In genomic region chr5:138543730-138544104, GRCh38 we compare ENCODE assay signal across 8 cellular contexts. TPM values are rescaled to one million over a fixed set of nuclear protein-coding genes. Genes with fewer than 3 reads are reported as not detected.
DNase-seq lines count a peak whose midpoint lies in the region; ATAC-seq, FAIRE-seq and TF ChIP-seq lines count a peak whose summit lies in the region.

No MANE protein-coding gene starts in this region.

- peak overlapping the region; percentile 89 to 97 for H3K18ac ChIP-seq in mesenchymal stem cell (ENCODE audit: low read depth in 1 of 2, low read length in 2 of 2)

- H3K23ac ChIP-seq in mesenchymal stem cell (ENCODE audit: low read length in 2 of 2) = peak overlapping the region in 1 of 2 experiments; percentile 46

- H2BK15ac ChIP-seq in mesenchymal stem cell (ENCODE audit: low read depth, poor library complexity, severe bottlenecking) = peak overlapping the region; percentile 57

- DNase-seq in GM10248 (ENCODE audit: extremely low spot score) (peak; percentile 72), GM20000 (ENCODE audit: low spot score) (peak; percentile 60), HTR-8/SVneo (ENCODE audit: insufficient read length, low spot score) (peak; percentile 62), caudate nucleus (lab: John Stamatoyannopoulos, UW) (peak in 4 of 61 donors; percentile 50 to 63 (median 62)), mesenchymal stem cell (no peak), aorta (no peak), AML-193 (lab: John Stamatoyannopoulos, UW) (no peak)
- no peak for DNase-seq in activated CD4-positive, alpha-beta T cell treated with anti-CD3 and anti-CD28 coated beads for 4 hours

- peaks cover 0 to 22% of the 10 kb centered on the region in 2 experiments for H3K36me3 ChIP-seq in mesenchymal stem cell (ENCODE audit: control insufficient read depth in 1 of 2, insufficient read depth in 2 of 2, low read depth in 1 of 2, low read length in 2 of 2)
- H3K36me3 ChIP-seq in aorta (ENCODE audit: control insufficient read depth in 1 of 2, insufficient read depth in 2 of 2, low read length in 1 of 2) = no peaks in the 10 kb centered on the region

- intact Hi-C loops in aorta (cut with DNase I) = loop anchor here in 1 of 2 donors (5.0 kb wide), 1 partner anchor 81 kb away; no protein-coding TSS in a partner anchor

- TF ChIP-seq CTCF in GM10248 (IDR thresholded peaks at IDR 0.05; ENCODE audit: control extremely low read depth, extremely low read depth, low read depth, missing control alignments) (no peak), GM20000 (IDR thresholded peaks at IDR 0.05; ENCODE audit: extremely low read depth, missing control alignments) (no peak)

- H2BK12ac ChIP-seq in mesenchymal stem cell (ENCODE audit: low read length in 2 of 2) = peak overlapping the region in 1 of 2 experiments; percentile 59

- no peaks in the 10 kb centered on the region for H3K27me3 ChIP-seq in mesenchymal stem cell (ENCODE audit: control insufficient read depth in 1 of 2, insufficient read depth in 1 of 2, low read length in 2 of 2)
- H3K27me3 ChIP-seq in aorta (ENCODE audit: control insufficient read depth in 1 of 2, insufficient read depth in 2 of 2, low read length in 1 of 2) = no peaks in the 10 kb centered on the region

- peak overlapping the region; percentile 78 for H2BK120ac ChIP-seq in mesenchymal stem cell (ENCODE audit: low read depth, low read length)

- peak overlapping the region; percentile 94 for H4K8ac ChIP-seq in mesenchymal stem cell (ENCODE audit: low read length)

- peak overlapping the region; percentile 77 to 89 for H3K4me3 ChIP-seq in mesenchymal stem cell (ENCODE audit: insufficient read depth in 1 of 2, low read depth in 1 of 2, low read length in 2 of 2)
- H3K4me3 ChIP-seq in aorta (ENCODE audit: low read length in 2 of 2) = peak overlapping the region; percentile 49 to 64

- peak overlapping the region; percentile 94 for H2AK5ac ChIP-seq in mesenchymal stem cell (ENCODE audit: low read length, severe bottlenecking)

- H4K91ac ChIP-seq in mesenchymal stem cell (ENCODE audit: low read length) = peak overlapping the region; percentile 74

- H3K4me1 ChIP-seq in mesenchymal stem cell (ENCODE audit: control insufficient read depth, insufficient read depth, low read depth, low read length) = peaks cover 9% of the 10 kb centered on the region
- peaks cover 0 to 2% of the 10 kb centered on the region in 2 donors for H3K4me1 ChIP-seq in aorta (ENCODE audit: control insufficient read depth in 1 of 2, insufficient read depth in 2 of 2, low read length in 2 of 2)

- H3K14ac ChIP-seq in mesenchymal stem cell (ENCODE audit: low read length in 2 of 2) = peak overlapping the region in 1 of 2 experiments; percentile 68

- peaks cover 6% of the 10 kb centered on the region for H3K79me1 ChIP-seq in mesenchymal stem cell (replicated peaks; ENCODE audit: low read length, poor library complexity, severe bottlenecking)

- H3K9me3 ChIP-seq in mesenchymal stem cell (ENCODE audit: control insufficient read depth, low read length) (no peaks in the 10 kb centered on the region), aorta (ENCODE audit: control insufficient read depth, low read length) (no peaks in the 10 kb centered on the region)

- under 1% methylated on average over 12 of the region's 12 CpGs for WGBS in mesenchymal stem cell
- 0 to 1% methylated on average over 12 of the region's 12 CpGs for WGBS in aorta, 2 donors

- H2AFZ ChIP-seq in mesenchymal stem cell (ENCODE audit: low read depth, low read length) = peak overlapping the region; percentile 93

- peak overlapping the region; percentile 98 for H2BK5ac ChIP-seq in mesenchymal stem cell (ENCODE audit: low read depth, low read length, poor library complexity, severe bottlenecking)

- peak overlapping the region; percentile 95 for H3K4me2 ChIP-seq in mesenchymal stem cell (ENCODE audit: low read length, poor library complexity, severe bottlenecking)

- H3K27ac ChIP-seq in caudate nucleus (ENCODE audit: low read depth, low read length) = peak overlapping the region; percentile 99
- H3K27ac ChIP-seq in mesenchymal stem cell (ENCODE audit: low read length, poor library complexity, severe bottlenecking) = peak overlapping the region; percentile 93
- peak overlapping the region; percentile 32 to 94 for H3K27ac ChIP-seq in aorta (ENCODE audit: low read depth in 1 of 2, low read length in 2 of 2)

- H3K9ac ChIP-seq in mesenchymal stem cell (ENCODE audit: low read length) = peak overlapping the region; percentile 100

- ATAC-seq in aorta (ENCODE audit: low FRiP score) = peak; percentile 86

- no peak for FAIRE-seq in HTR-8/SVneo (lab: Jason Lieb, UNC)

- CTCF ChIA-PET in GM10248 (lab: Yijun Ruan, JAX) = interaction anchor here (1.2 to 3.0 kb wide), 6 partner anchors 10 to 190 kb away, joined by 3 to 12 read pairs (median 4); partner anchors contain the start of gene EGR1

- POLR2A ChIA-PET in GM10248 (lab: Yijun Ruan, JAX) = interaction anchor here (0.6 to 1.6 kb wide), 10 partner anchors 9 to 217 kb away, joined by 3 to 16 read pairs (median 5); partner anchors contain the start of genes EGR1 and HSPA9

- H3K4ac ChIP-seq in mesenchymal stem cell (ENCODE audit: low read depth in 1 of 2, low read length in 2 of 2) = peak overlapping the region; percentile 79 to 93

RNA-seq across cellular contexts. Expression of gene ETF1, which starts 0.7 kb away (rescaled TPM):
- polyA plus RNA-seq in mesenchymal stem cell (2013, experiment 1 of 2) = 93.4 TPM
- polyA plus RNA-seq in mesenchymal stem cell (2013, experiment 2 of 2) = 96.7 TPM
- total RNA-seq in aorta = 100 to 1,000 TPM in 1 of 2 donors, 10 to 100 TPM in 1; 69.2 to 101 TPM
- 10 to 100 TPM; 48.5 to 79.6 TPM for polyA plus RNA-seq in aorta

RNA-seq across cellular contexts. Expression of gene HSPA9, which starts 31.5 kb away (rescaled TPM):
- 157 TPM for polyA plus RNA-seq in mesenchymal stem cell (2013, experiment 1 of 2)
- polyA plus RNA-seq in mesenchymal stem cell (2013, experiment 2 of 2) = 152 TPM
- total RNA-seq in aorta = 100 to 1,000 TPM; 110 to 139 TPM
- 10 to 100 TPM; 65.2 to 68.6 TPM for polyA plus RNA-seq in aorta

Comparison
In these comparisons a context has a peak if more than half of its experiments do, and no peak if none do; other contexts are left out.
1. DNase-seq: peak in GM10248 (single experiment), GM20000 (single experiment) and HTR-8/SVneo (single experiment); none in mesenchymal stem cell (single experiment), aorta (0 of 2), activated CD4-positive, alpha-beta T cell treated with anti-CD3 and anti-CD28 coated beads for 4 hours (0 of 2) and AML-193 (0 of 2).
2. Peak in every context shown above with its lines, with median percentiles within 50 percentile points of each other: H3K27ac ChIP-seq.